ENCODE assay signal across 1 cellular context in the genomic region with DNA sequence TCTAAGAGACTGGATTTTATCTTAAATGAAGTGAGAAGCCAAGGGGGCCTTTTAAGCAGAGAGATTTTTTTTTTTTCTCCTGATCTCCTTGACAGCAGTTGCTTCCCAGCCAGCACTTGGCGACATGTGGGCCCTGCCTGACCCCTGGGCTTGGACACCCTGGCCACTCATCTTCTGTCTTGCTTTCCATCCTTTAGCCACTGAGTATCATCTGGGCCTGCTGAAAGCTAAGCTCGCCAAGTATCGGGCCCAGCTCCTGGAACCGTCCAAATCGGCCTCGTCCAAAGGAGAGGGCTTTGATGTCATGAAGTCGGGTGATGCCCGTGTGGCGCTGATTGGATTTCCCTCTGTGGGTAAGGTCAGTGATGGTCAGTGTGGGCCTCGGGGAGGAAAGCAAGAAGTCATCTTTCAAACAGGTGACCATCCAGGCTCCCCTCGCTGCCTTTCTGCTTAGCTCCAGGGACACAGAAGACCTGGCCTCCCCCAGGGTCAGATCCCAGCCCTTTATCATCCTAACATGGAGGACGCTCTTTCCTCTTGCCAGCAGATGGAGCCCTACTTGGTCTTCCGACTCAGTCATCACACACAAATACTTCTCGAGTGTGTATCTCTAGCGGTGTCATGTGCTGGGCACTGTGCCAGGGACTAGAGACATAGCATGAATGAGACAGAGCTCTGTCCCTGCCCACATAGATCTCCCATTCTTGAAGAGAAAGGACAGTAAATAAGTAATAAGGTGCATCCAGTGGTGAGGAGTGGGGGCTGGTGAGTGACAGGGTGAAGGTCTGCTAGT.
TF ChIP-seq lines count a peak whose summit lies in the region.

No MANE protein-coding gene starts in this region.

TF ChIP-seq in HepG2, 621 proteins besides CTCF, POLR2A, EP300 and RAD21:
- peak; percentile 21; the same call in 1 of the 2 replicates for TF ChIP-seq BHLHE40 (IDR thresholded peaks at IDR 0.05; ENCODE audit: low read length)
- TF ChIP-seq SMC3 (IDR thresholded peaks at IDR 0.05; ENCODE audit: low read length) = peak; percentile 52
- TF ChIP-seq, protein P1, sequence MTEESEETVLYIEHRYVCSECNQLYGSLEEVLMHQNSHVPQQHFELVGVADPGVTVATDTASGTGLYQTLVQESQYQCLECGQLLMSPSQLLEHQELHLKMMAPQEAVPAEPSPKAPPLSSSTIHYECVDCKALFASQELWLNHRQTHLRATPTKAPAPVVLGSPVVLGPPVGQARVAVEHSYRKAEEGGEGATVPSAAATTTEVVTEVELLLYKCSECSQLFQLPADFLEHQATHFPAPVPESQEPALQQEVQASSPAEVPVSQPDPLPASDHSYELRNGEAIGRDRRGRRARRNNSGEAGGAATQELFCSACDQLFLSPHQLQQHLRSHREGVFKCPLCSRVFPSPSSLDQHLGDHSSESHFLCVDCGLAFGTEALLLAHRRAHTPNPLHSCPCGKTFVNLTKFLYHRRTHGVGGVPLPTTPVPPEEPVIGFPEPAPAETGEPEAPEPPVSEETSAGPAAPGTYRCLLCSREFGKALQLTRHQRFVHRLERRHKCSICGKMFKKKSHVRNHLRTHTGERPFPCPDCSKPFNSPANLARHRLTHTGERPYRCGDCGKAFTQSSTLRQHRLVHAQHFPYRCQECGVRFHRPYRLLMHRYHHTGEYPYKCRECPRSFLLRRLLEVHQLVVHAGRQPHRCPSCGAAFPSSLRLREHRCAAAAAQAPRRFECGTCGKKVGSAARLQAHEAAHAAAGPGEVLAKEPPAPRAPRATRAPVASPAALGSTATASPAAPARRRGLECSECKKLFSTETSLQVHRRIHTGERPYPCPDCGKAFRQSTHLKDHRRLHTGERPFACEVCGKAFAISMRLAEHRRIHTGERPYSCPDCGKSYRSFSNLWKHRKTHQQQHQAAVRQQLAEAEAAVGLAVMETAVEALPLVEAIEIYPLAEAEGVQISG (CRISPR knock-in tag; IDR thresholded peaks at IDR 0.05) = peak; percentile 20; the same call in 1 of the 2 replicates
- TF ChIP-seq HOXA3 (CRISPR knock-in tag; IDR thresholded peaks at IDR 0.05) = no peak; the same call in 1 of the 2 replicates
- TF ChIP-seq STAG1 (CRISPR knock-in tag; IDR thresholded peaks at IDR 0.05) = peak; percentile 37; the same call in 1 of the 2 replicates
- TF ChIP-seq, protein P2, sequence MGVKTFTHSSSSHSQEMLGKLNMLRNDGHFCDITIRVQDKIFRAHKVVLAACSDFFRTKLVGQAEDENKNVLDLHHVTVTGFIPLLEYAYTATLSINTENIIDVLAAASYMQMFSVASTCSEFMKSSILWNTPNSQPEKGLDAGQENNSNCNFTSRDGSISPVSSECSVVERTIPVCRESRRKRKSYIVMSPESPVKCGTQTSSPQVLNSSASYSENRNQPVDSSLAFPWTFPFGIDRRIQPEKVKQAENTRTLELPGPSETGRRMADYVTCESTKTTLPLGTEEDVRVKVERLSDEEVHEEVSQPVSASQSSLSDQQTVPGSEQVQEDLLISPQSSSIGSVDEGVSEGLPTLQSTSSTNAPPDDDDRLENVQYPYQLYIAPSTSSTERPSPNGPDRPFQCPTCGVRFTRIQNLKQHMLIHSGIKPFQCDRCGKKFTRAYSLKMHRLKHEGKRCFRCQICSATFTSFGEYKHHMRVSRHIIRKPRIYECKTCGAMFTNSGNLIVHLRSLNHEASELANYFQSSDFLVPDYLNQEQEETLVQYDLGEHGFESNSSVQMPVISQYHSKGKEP (CRISPR knock-in tag; IDR thresholded peaks at IDR 0.05) = no peak
- TF ChIP-seq TEAD3 (CRISPR knock-in tag; optimal IDR thresholded peaks at IDR 0.05; ENCODE audit: borderline replicate concordance) = peak; percentile 20
- 0 out of 2 replicates have a peak, but pooled peaks have one; percentile 17 for TF ChIP-seq GATAD2A (CRISPR knock-in tag; IDR thresholded peaks at IDR 0.05)
- TF ChIP-seq, protein P3, sequence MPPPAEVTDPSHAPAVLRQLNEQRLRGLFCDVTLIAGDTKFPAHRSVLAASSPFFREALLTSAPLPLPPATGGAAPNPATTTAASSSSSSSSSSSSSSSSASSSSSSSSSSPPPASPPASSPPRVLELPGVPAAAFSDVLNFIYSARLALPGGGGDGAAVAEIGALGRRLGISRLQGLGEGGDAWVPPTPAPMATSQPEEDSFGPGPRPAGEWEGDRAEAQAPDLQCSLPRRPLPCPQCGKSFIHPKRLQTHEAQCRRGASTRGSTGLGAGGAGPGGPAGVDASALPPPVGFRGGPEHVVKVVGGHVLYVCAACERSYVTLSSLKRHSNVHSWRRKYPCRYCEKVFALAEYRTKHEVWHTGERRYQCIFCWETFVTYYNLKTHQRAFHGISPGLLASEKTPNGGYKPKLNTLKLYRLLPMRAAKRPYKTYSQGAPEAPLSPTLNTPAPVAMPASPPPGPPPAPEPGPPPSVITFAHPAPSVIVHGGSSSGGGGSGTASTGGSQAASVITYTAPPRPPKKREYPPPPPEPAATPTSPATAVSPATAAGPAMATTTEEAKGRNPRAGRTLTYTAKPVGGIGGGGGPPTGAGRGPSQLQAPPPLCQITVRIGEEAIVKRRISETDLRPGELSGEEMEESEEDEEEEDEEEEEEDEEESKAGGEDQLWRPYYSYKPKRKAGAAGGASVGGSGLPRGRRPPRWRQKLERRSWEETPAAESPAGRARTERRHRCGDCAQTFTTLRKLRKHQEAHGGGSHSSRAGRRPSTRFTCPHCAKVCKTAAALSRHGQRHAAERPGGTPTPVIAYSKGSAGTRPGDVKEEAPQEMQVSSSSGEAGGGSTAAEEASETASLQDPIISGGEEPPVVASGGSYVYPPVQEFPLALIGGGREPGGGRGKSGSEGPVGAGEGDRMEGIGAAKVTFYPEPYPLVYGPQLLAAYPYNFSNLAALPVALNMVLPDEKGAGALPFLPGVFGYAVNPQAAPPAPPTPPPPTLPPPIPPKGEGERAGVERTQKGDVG (CRISPR knock-in tag; IDR thresholded peaks at IDR 0.05; ENCODE audit: borderline replicate concordance) = no peak
- TF ChIP-seq ZNF788 (CRISPR knock-in tag; IDR thresholded peaks at IDR 0.05; ENCODE audit: borderline replicate concordance) = 0 out of 2 replicates have a peak, but pooled peaks have one; percentile 24
- TF ChIP-seq ZNF30 (CRISPR knock-in tag; IDR thresholded peaks at IDR 0.05) = no peak
- TF ChIP-seq DMAP1 (CRISPR knock-in tag; IDR thresholded peaks at IDR 0.05) = no peak
- no peak for TF ChIP-seq HOXD1 (CRISPR knock-in tag; IDR thresholded peaks at IDR 0.05)
- peak; percentile 29 for TF ChIP-seq XRCC5 (optimal IDR thresholded peaks at IDR 0.05; ENCODE audit: low read length)
- TF ChIP-seq, protein P4, sequence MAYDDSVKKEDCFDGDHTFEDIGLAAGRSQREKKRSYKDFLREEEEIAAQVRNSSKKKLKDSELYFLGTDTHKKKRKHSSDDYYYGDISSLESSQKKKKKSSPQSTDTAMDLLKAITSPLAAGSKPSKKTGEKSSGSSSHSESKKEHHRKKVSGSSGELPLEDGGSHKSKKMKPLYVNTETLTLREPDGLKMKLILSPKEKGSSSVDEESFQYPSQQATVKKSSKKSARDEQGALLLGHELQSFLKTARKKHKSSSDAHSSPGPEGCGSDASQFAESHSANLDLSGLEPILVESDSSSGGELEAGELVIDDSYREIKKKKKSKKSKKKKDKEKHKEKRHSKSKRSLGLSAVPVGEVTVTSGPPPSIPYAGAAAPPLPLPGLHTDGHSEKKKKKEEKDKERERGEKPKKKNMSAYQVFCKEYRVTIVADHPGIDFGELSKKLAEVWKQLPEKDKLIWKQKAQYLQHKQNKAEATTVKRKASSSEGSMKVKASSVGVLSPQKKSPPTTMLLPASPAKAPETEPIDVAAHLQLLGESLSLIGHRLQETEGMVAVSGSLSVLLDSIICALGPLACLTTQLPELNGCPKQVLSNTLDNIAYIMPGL (CRISPR knock-in tag; IDR thresholded peaks at IDR 0.05; ENCODE audit: borderline replicate concordance in 1 of 2, low read depth in 1 of 2) = peak in 1 of 2 experiments; percentile 44; a peak in 1 of 4 replicates
- 0 out of 2 replicates have a peak, but pooled peaks have one; percentile 20 for TF ChIP-seq KMT2A (CRISPR knock-in tag; IDR thresholded peaks at IDR 0.05)
- TF ChIP-seq, protein P5, sequence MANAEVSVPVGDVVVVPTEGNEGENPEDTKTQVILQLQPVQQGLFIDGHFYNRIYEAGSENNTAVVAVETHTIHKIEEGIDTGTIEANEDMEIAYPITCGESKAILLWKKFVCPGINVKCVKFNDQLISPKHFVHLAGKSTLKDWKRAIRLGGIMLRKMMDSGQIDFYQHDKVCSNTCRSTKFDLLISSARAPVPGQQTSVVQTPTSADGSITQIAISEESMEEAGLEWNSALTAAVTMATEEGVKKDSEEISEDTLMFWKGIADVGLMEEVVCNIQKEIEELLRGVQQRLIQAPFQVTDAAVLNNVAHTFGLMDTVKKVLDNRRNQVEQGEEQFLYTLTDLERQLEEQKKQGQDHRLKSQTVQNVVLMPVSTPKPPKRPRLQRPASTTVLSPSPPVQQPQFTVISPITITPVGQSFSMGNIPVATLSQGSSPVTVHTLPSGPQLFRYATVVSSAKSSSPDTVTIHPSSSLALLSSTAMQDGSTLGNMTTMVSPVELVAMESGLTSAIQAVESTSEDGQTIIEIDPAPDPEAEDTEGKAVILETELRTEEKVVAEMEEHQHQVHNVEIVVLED (CRISPR knock-in tag; IDR thresholded peaks at IDR 0.05; ENCODE audit: borderline replicate concordance) = no peak
- 0 out of 2 replicates have a peak, but pooled peaks have one; percentile 17 for TF ChIP-seq EED (CRISPR knock-in tag; IDR thresholded peaks at IDR 0.05)
- TF ChIP-seq ASH2L (IDR thresholded peaks at IDR 0.05; ENCODE audit: insufficient read length, low read depth, low read length) = no peak
- TF ChIP-seq ZNF781 (CRISPR knock-in tag; IDR thresholded peaks at IDR 0.05; ENCODE audit: borderline replicate concordance, not compliant biosample characterization) = peak; percentile 24
- 0 out of 2 replicates have a peak, but pooled peaks have one; percentile 17 for TF ChIP-seq FOSL2 (CRISPR knock-in tag; IDR thresholded peaks at IDR 0.05)
- TF ChIP-seq, protein P6, sequence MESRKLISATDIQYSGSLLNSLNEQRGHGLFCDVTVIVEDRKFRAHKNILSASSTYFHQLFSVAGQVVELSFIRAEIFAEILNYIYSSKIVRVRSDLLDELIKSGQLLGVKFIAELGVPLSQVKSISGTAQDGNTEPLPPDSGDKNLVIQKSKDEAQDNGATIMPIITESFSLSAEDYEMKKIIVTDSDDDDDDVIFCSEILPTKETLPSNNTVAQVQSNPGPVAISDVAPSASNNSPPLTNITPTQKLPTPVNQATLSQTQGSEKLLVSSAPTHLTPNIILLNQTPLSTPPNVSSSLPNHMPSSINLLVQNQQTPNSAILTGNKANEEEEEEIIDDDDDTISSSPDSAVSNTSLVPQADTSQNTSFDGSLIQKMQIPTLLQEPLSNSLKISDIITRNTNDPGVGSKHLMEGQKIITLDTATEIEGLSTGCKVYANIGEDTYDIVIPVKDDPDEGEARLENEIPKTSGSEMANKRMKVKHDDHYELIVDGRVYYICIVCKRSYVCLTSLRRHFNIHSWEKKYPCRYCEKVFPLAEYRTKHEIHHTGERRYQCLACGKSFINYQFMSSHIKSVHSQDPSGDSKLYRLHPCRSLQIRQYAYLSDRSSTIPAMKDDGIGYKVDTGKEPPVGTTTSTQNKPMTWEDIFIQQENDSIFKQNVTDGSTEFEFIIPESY (CRISPR knock-in tag; IDR thresholded peaks at IDR 0.05) = peak; percentile 91
